In genomic region chr9:134915046-134915930, GRCh38 we compare ENCODE assay signal across 21 cellular contexts. TPM values are rescaled to one million over a fixed set of nuclear protein-coding genes. Genes with fewer than 3 reads are reported as not detected.
DNase-seq lines count a peak whose midpoint lies in the region; ATAC-seq and TF ChIP-seq lines count a peak whose summit lies in the region.
"Had no signal": no experiment of that assay in that cellular context is flagged by ENCODE, and none has a peak within 500 bp of the region (broad histone marks: within the 10 kb centered on the region; RNA-seq: fewer than 3 reads in every experiment).

No MANE protein-coding gene starts in this region.

- DNase-seq in colonic mucosa (peak; percentile 12), lower lobe of right lung (peak; percentile 23), stomach (peak; percentile 7)
- no peak for DNase-seq in activated T-cell treated with anti-CD3 and anti-CD28 coated beads, Interleukin-2, amount 50 U/mL, for 1 hour
- DNase-seq in activated CD4-positive, alpha-beta T cell treated with anti-CD3 and anti-CD28 coated beads, Interleukin-2, amount 50 U/mL, for 4 hours, result no peak
- DNase-seq: Calu3; CD8-positive, alpha-beta T cell; GF-D8; H9; NCI-H1048; NCI-H1436; NCI-H1930; NCI-H2171; NCI-H446 treated with DMSO at 0.1 percent for 48 hours; NCI-H69 had no signal

- TF ChIP-seq POLR2A in stomach (IDR thresholded peaks at IDR 0.05), result no peak

- peaks cover 11 to 22% (median 19%) of the 10 kb centered on the region in 11 experiments for H3K9me3 ChIP-seq in BLaER1 treated with 17β-estradiol and CSF1 and Interleukin-3, amounts not matched to agents 10 nM and 100 nM (replicated peaks in 1 of 11)
- H3K9me3 ChIP-seq in colonic mucosa, result no peaks in the 10 kb centered on the region
- no peaks in the 10 kb centered on the region for H3K9me3 ChIP-seq in lower lobe of right lung
- H3K9me3 ChIP-seq in stomach, result peaks cover 0 to 16% (median 13%) of the 10 kb centered on the region in 4 donors

- intact Hi-C loops in colonic mucosa (cut with DNase I) (no loop called here), lower lobe of right lung (cut with DNase I) (no loop called here), stomach (cut with DNase I; ENCODE audit: low total_unique reads) (no loop called here)

- no peak for ATAC-seq in lower lobe of right lung
- ATAC-seq in HG02870 (IDR thresholded peaks at IDR 0.05; ENCODE audit: unreplicated experiment), result no peak
- ATAC-seq: CD8-positive, alpha-beta T cell; Panc1 had no signal

- no peak for TF ChIP-seq EP300 in stomach (IDR thresholded peaks at IDR 0.05)

- peak overlapping the region in 4 of 11 experiments; percentile 81 to 92 (median 86); a peak in 7 of 22 replicates for H3K9ac ChIP-seq in BLaER1 treated with 17β-estradiol and CSF1 and Interleukin-3, amounts not matched to agents 10 nM and 100 nM
- no peak overlapping the region for H3K9ac ChIP-seq in colonic mucosa (ENCODE audit: low read depth in 2 of 2, low read length in 2 of 2)
- H3K9ac ChIP-seq: KMS-11 had no signal

- H4K20me1 ChIP-seq in BLaER1 treated with 17β-estradiol and CSF1 and Interleukin-3, amounts not matched to agents 10 nM and 100 nM, result peaks cover 0 to 44% (median 0%) of the 10 kb centered on the region in 11 experiments; a peak in 5 of 22 replicates

- H3K36me3 ChIP-seq in BLaER1 treated with 17β-estradiol and CSF1 and Interleukin-3, amounts not matched to agents 10 nM and 100 nM, result peaks cover 0 to 54% (median 3%) of the 10 kb centered on the region in 11 experiments; a peak in 9 of 22 replicates
- H3K36me3 ChIP-seq in colonic mucosa (no peaks in the 10 kb centered on the region), lower lobe of right lung (no peaks in the 10 kb centered on the region), stomach (no peaks in the 10 kb centered on the region)

- 82 to 86% (median 83%) methylated on average over 16 to 26 of the region's 26 CpGs for WGBS in stomach, 5 donors

- H3K4me3 ChIP-seq in BLaER1 treated with 17β-estradiol and CSF1 and Interleukin-3, amounts not matched to agents 10 nM and 100 nM, result peak overlapping the region in 5 of 10 experiments; percentile 57 to 74 (median 64); a peak in 7 of 20 replicates
- no peak overlapping the region for H3K4me3 ChIP-seq in colonic mucosa
- no peak overlapping the region for H3K4me3 ChIP-seq in lower lobe of right lung
- peak overlapping the region in 1 of 4 donors; percentile 15 for H3K4me3 ChIP-seq in stomach

- H3K4me1 ChIP-seq in BLaER1 treated with 17β-estradiol and CSF1 and Interleukin-3, amounts not matched to agents 10 nM and 100 nM, result peaks cover 30 to 88% (median 56%) of the 10 kb centered on the region in 10 experiments
- no peaks in the 10 kb centered on the region for H3K4me1 ChIP-seq in colonic mucosa
- no peaks in the 10 kb centered on the region for H3K4me1 ChIP-seq in lower lobe of right lung
- H3K4me1 ChIP-seq in stomach, result no peaks in the 10 kb centered on the region

- H3K27me3 ChIP-seq in BLaER1 treated with 17β-estradiol and CSF1 and Interleukin-3, amounts not matched to agents 10 nM and 100 nM, result peaks cover 0 to 70% (median 0%) of the 10 kb centered on the region in 11 experiments; a peak in 4 of 22 replicates
- H3K27me3 ChIP-seq in colonic mucosa (no peaks in the 10 kb centered on the region), lower lobe of right lung (ENCODE audit: low read depth) (peaks cover 15% of the 10 kb centered on the region), stomach (peaks cover 0 to 68% (median 13%) of the 10 kb centered on the region in 3 donors)

- H3K4me2 ChIP-seq in BLaER1 treated with 17β-estradiol and CSF1 and Interleukin-3, amounts not matched to agents 10 nM and 100 nM, result peak overlapping the region in 8 of 11 experiments; percentile 71 to 99 (median 92); a peak in 17 of 22 replicates
- H3K4me2 ChIP-seq: KMS-11 had no signal

- TF ChIP-seq CTCF in colonic mucosa (IDR thresholded peaks at IDR 0.05) (no peak), lower lobe of right lung (IDR thresholded peaks at IDR 0.05) (no peak), stomach (IDR thresholded peaks at IDR 0.05) (no peak)

- H3K27ac ChIP-seq in BLaER1 treated with 17β-estradiol and CSF1 and Interleukin-3, amounts not matched to agents 10 nM and 100 nM, result peak overlapping the region in 8 of 11 experiments; percentile 84 to 98 (median 93); a peak in 12 of 22 replicates
- H3K27ac ChIP-seq in colonic mucosa (no peak overlapping the region), lower lobe of right lung (no peak overlapping the region), stomach (no peak overlapping the region)
- H3K27ac ChIP-seq: KMS-11 had no signal

RNA-seq across cellular contexts. Expression of gene FCN1, which starts 2.4 kb away (rescaled TPM):
- total RNA-seq in colonic mucosa, result 1 to 10 TPM in 1 of 2 donors, under 1 TPM in 1; 0.79 to 4.6 TPM
- total RNA-seq in lower lobe of right lung, result 84.4 TPM
- 1 to 10 TPM in 1 of 5 donors, not detected in 4; 2.8 TPM for total RNA-seq in stomach
- 1 to 10 TPM in 2 of 3 donors, under 1 TPM in 1; 0.38 to 2.1 (median 1.2) TPM for polyA plus RNA-seq in stomach
- total RNA-seq: Calu3, H9, HT-29 had no signal
- polyA plus RNA-seq: BJ had no signal

RNA-seq across cellular contexts. Expression of gene FCN2, which starts 34.7 kb away (rescaled TPM):
- total RNA-seq in colonic mucosa, result not detected
- not detected for total RNA-seq in lower lobe of right lung
- not detected for total RNA-seq in stomach
- under 1 TPM in 1 of 3 donors, not detected in 2; 0.13 TPM for polyA plus RNA-seq in stomach
- total RNA-seq: Calu3; CD8-positive, alpha-beta T cell; H9; HT-29 had no signal
- polyA plus RNA-seq: BJ had no signal

Comparison
In these comparisons a context has a peak if more than half of its experiments do, and no peak if none do; other contexts are left out.
1. H3K27ac ChIP-seq: peak in BLaER1 treated with 17β-estradiol and CSF1 and Interleukin-3, amounts not matched to agents 10 nM and 100 nM (8 of 11); none in colonic mucosa (single experiment), lower lobe of right lung (single experiment) and stomach (0 of 5).
2. DNase-seq: peak in colonic mucosa (single experiment), lower lobe of right lung (single experiment) and stomach (single experiment); none in activated T-cell treated with anti-CD3 and anti-CD28 coated beads, Interleukin-2, amount 50 U/mL, for 1 hour (single experiment) and activated CD4-positive, alpha-beta T cell treated with anti-CD3 and anti-CD28 coated beads, Interleukin-2, amount 50 U/mL, for 4 hours (0 of 2).
3. RNA of gene FCN1, which starts 2.4 kb away (total RNA-seq): 84.4 TPM in lower lobe of right lung (single experiment); 0.79 to 4.6 TPM in colonic mucosa and 2.8 TPM in stomach; every median in the first group is over 10 times any median in the second.